In genomic region chr6:165884813-165885765, GRCh38 we compare ENCODE assay signal across 8 cellular contexts.
DNase-seq lines count a peak whose midpoint lies in the region; ATAC-seq and TF ChIP-seq lines count a peak whose summit lies in the region.

No MANE protein-coding gene starts in this region.

- H3K27me3 ChIP-seq in Peyer's patch: no peaks in the 10 kb centered on the region
- no peaks in the 10 kb centered on the region for H3K27me3 ChIP-seq in thyroid gland

- peaks cover 8% of the 10 kb centered on the region for H3K4me1 Mint-ChIP-seq in activated T-helper 17 cell treated with anti-CD3 and anti-CD28 coated beads, Interleukin-2, amount 50 U/mL, for 72 hours

- H3K36me3 ChIP-seq in Peyer's patch: no peaks in the 10 kb centered on the region
- H3K36me3 ChIP-seq in thyroid gland: no peaks in the 10 kb centered on the region

- H3K27me3 Mint-ChIP-seq in activated T-helper 17 cell treated with anti-CD3 and anti-CD28 coated beads, Interleukin-2, amount 50 U/mL, for 72 hours: peaks cover 6% of the 10 kb centered on the region

- no peak overlapping the region for H3K27ac Mint-ChIP-seq in activated T-helper 17 cell treated with anti-CD3 and anti-CD28 coated beads, Interleukin-2, amount 50 U/mL, for 72 hours

- no peaks in the 10 kb centered on the region for H3K9me3 ChIP-seq in Peyer's patch
- no peaks in the 10 kb centered on the region for H3K9me3 ChIP-seq in thyroid gland

- H3K36me3 Mint-ChIP-seq in activated T-helper 17 cell treated with anti-CD3 and anti-CD28 coated beads, Interleukin-2, amount 50 U/mL, for 72 hours (ENCODE audit: low read depth): no peaks in the 10 kb centered on the region

- WGBS in thyroid gland, 2 donors: 43 to 47% methylated on average over 32 of the region's 32 CpGs

- no peak for TF ChIP-seq POLR2A in Peyer's patch (IDR thresholded peaks at IDR 0.05)
- TF ChIP-seq POLR2A in thyroid gland (IDR thresholded peaks at IDR 0.05): no peak

- DNase-seq in D341Med (ENCODE audit: low spot score) (peak; percentile 63), Peyer's patch (peak; percentile 71 to 84 (median 75)), fibroblast of the conjunctiva (ENCODE audit: low read depth) (peak; percentile 45), occipital lobe (lab: John Stamatoyannopoulos, UW) (peak; percentile 71), thyroid gland (peak; percentile 76 to 81)

- peak; percentile 23 to 75 (median 66) for TF ChIP-seq CTCF in Peyer's patch (IDR thresholded peaks at IDR 0.05)
- TF ChIP-seq CTCF in thyroid gland (IDR thresholded peaks at IDR 0.05): peak; percentile 76 to 91 (median 86)

- H3K4me3 ChIP-seq in Peyer's patch (no peak overlapping the region), thyroid gland (replicated peaks in 1 of 3) (no peak overlapping the region)

- H3K4me3 Mint-ChIP-seq in activated T-helper 17 cell treated with anti-CD3 and anti-CD28 coated beads, Interleukin-2, amount 50 U/mL, for 72 hours: peak overlapping the region; percentile 26

- intact Hi-C loops in thyroid gland (cut with DNase I): loop anchor here (2.0 kb wide), 1 partner anchor 220 kb away; no protein-coding TSS in a partner anchor

- no peaks in the 10 kb centered on the region for H3K9me3 Mint-ChIP-seq in activated T-helper 17 cell treated with anti-CD3 and anti-CD28 coated beads, Interleukin-2, amount 50 U/mL, for 72 hours

- H3K27ac ChIP-seq in Peyer's patch (no peak overlapping the region), thyroid gland (no peak overlapping the region)

- H3K4me1 ChIP-seq in Peyer's patch (no peaks in the 10 kb centered on the region), thyroid gland (no peaks in the 10 kb centered on the region)

- ATAC-seq in GM19463 (IDR thresholded peaks at IDR 0.05; ENCODE audit: unreplicated experiment) (peak; percentile 99), HG03571 (IDR thresholded peaks at IDR 0.05; ENCODE audit: unreplicated experiment) (peak; percentile 91)
- ATAC-seq in activated T-helper 17 cell treated with anti-CD3 and anti-CD28 coated beads, Interleukin-2, amount 50 U/mL, for 72 hours (replicated peaks): peak; percentile 74
